8 cellular contexts compared by ENCODE assay signal in genomic region chr4:83320548-83320947, GRCh38. TPM values are rescaled to one million over a fixed set of nuclear protein-coding genes. Genes with fewer than 3 reads are reported as not detected.
DNase-seq lines count a peak whose midpoint lies in the region; ATAC-seq, FAIRE-seq and TF ChIP-seq lines count a peak whose summit lies in the region.

No MANE protein-coding gene starts in this region.

- peaks cover 64 to 76% of the 10 kb centered on the region in 2 experiments for H3K4me1 ChIP-seq in neutrophil (ENCODE audit: control insufficient read depth in 1 of 2, insufficient read depth in 1 of 2, low read depth in 1 of 2, low read length in 1 of 2)
- H3K4me1 ChIP-seq in CD8-positive, alpha-beta memory T cell (ENCODE audit: insufficient read depth, low read length): peaks cover 4% of the 10 kb centered on the region

- no peaks in the 10 kb centered on the region for H3K9me3 ChIP-seq in neutrophil
- no peaks in the 10 kb centered on the region for H3K9me3 ChIP-seq in CD8-positive, alpha-beta memory T cell (ENCODE audit: low read length)

- peak overlapping the region in 2 of 8 donors; percentile 77 to 91 for H3K27ac Mint-ChIP-seq in CD8-positive, alpha-beta memory T cell

- H3K27me3 ChIP-seq in neutrophil: no peaks in the 10 kb centered on the region
- no peaks in the 10 kb centered on the region for H3K27me3 ChIP-seq in CD8-positive, alpha-beta memory T cell (ENCODE audit: insufficient read depth, low read length, poor library complexity, severe bottlenecking)

- H3K9me3 Mint-ChIP-seq in CD8-positive, alpha-beta memory T cell: no peaks in the 10 kb centered on the region

- TF ChIP-seq CTCF in epithelial cell of esophagus (IDR thresholded peaks at IDR 0.05; ENCODE audit: insufficient read depth, low read depth, low read length, missing control alignments): no peak
- TF ChIP-seq CTCF in neutrophil (IDR thresholded peaks at IDR 0.05): no peak

- no peak overlapping the region for H3K4me3 Mint-ChIP-seq in CD8-positive, alpha-beta memory T cell

- peak overlapping the region; percentile 80 for H3K27ac ChIP-seq in neutrophil
- H3K27ac ChIP-seq in CD8-positive, alpha-beta memory T cell (ENCODE audit: low read depth, low read length): no peak overlapping the region

- no peak for ATAC-seq in HG03342 (IDR thresholded peaks at IDR 0.05; ENCODE audit: unreplicated experiment)

- H3K36me3 ChIP-seq in neutrophil: no peaks in the 10 kb centered on the region
- H3K36me3 ChIP-seq in CD8-positive, alpha-beta memory T cell (ENCODE audit: insufficient read depth, low read length): peaks cover 4% of the 10 kb centered on the region

- H3K4me3 ChIP-seq in epithelial cell of esophagus (ENCODE audit: low read length) (no peak overlapping the region), neutrophil (ENCODE audit: low read depth in 1 of 2, low read length in 1 of 2) (peak overlapping the region; percentile 21 to 39)
- no peak overlapping the region for H3K4me3 ChIP-seq in CD8-positive, alpha-beta memory T cell (ENCODE audit: low read length)

- peak; percentile 5 for DNase-seq in ELF-1 (ENCODE audit: low read depth, low spot score)
- peak; percentile 38 for DNase-seq in RCC 7860 (ENCODE audit: low spot score)
- peak; percentile 67 for DNase-seq in epithelial cell of esophagus (ENCODE audit: low read depth)
- no peak for DNase-seq in DMS153 (lab: John Stamatoyannopoulos, UW)
- no peak for DNase-seq in CD8-positive, alpha-beta memory T cell
- DNase-seq in NCI-H187 treated with DMSO at 0.1 percent for 48 hours (lab: John Stamatoyannopoulos, UW): no peak

- H3K4me1 Mint-ChIP-seq in CD8-positive, alpha-beta memory T cell: peaks cover 0 to 6% (median 4%) of the 10 kb centered on the region in 3 donors

- POLR2A ChIA-PET in CD8-positive, alpha-beta memory T cell (lab: Charles Lee): no interaction called here

- H3K27me3 Mint-ChIP-seq in CD8-positive, alpha-beta memory T cell: no peaks in the 10 kb centered on the region

- FAIRE-seq in RCC 7860 (lab: Jason Lieb, UNC): no peak

- CTCF ChIA-PET in CD8-positive, alpha-beta memory T cell (lab: Charles Lee): no interaction called here

- H3K36me3 Mint-ChIP-seq in CD8-positive, alpha-beta memory T cell: peaks cover 7 to 56% (median 27%) of the 10 kb centered on the region in 3 donors

RNA-seq across cellular contexts. Expression of gene HPSE, which starts 14.1 kb away (rescaled TPM):
- total RNA-seq in CD8-positive, alpha-beta memory T cell: 10 to 100 TPM; 10.6 to 10.9 TPM
- 4.1 TPM for polyA plus RNA-seq in CD8-positive, alpha-beta memory T cell

RNA-seq across cellular contexts. Expression of gene COQ2, which starts 36.0 kb away (rescaled TPM):
- total RNA-seq in CD8-positive, alpha-beta memory T cell: 10 to 100 TPM; 23.6 to 24.3 TPM
- polyA plus RNA-seq in CD8-positive, alpha-beta memory T cell: 7.5 TPM

Comparison
In these comparisons a context has a peak if more than half of its experiments do, and no peak if none do; other contexts are left out.
1. DNase-seq: peak in ELF-1 (single experiment), RCC 7860 (single experiment) and epithelial cell of esophagus (single experiment); none in DMS153 (single experiment), CD8-positive, alpha-beta memory T cell (0 of 5) and NCI-H187 treated with DMSO at 0.1 percent for 48 hours (single experiment).
2. H3K4me3 ChIP-seq: peak in neutrophil (2 of 2); none in epithelial cell of esophagus (single experiment) and CD8-positive, alpha-beta memory T cell (single experiment).